9 cellular contexts compared by ENCODE assay signal in genomic region chr15:64693134-64693533, GRCh38.
DNase-seq lines count a peak whose midpoint lies in the region; TF ChIP-seq lines count a peak whose summit lies in the region.
"Had no signal": no experiment of that assay in that cellular context is flagged by ENCODE, and none has a peak within 500 bp of the region (broad histone marks: within the 10 kb centered on the region; RNA-seq: fewer than 3 reads in every experiment).

No MANE protein-coding gene starts in this region.

- POLR2A ChIA-PET in AG04450 (lab: Yijun Ruan, JAX) = no interaction called here

- peaks cover 21 to 45% of the 10 kb centered on the region in 2 donors for H3K36me3 ChIP-seq in mucosa of rectum (ENCODE audit: control insufficient read depth in 2 of 2, insufficient read depth in 2 of 2, low read length in 2 of 2)
- peaks cover 60% of the 10 kb centered on the region for H3K36me3 ChIP-seq in HAP-1 (replicated peaks)

- H3K4me3 ChIP-seq in AG04450 (ENCODE audit: low read depth, low read length) = no peak overlapping the region
- H3K4me3 ChIP-seq in dorsolateral prefrontal cortex = peak overlapping the region in 4 of 59 donors; percentile 12 to 33 (median 22)
- peak overlapping the region in 1 of 2 donors; percentile 20 for H3K4me3 ChIP-seq in mucosa of rectum (ENCODE audit: low read length in 2 of 2)
- no peak overlapping the region for H3K4me3 ChIP-seq in HAP-1

- no peak overlapping the region for H3K9ac ChIP-seq in mucosa of rectum (ENCODE audit: low read depth in 1 of 2, low read length in 2 of 2)

- DNase-seq in AG04450 (ENCODE audit: low read depth, low spot score) = peak; percentile 83
- DNase-seq in dorsolateral prefrontal cortex = peak in 6 of 10 donors; percentile 31 to 61 (median 48)
- DNase-seq in NCI-H526 (lab: John Stamatoyannopoulos, UW) = no peak
- no peak for DNase-seq in HAP-1 (ENCODE audit: low spot score in 2 of 2)
- DNase-seq in cerebellum (ENCODE audit: low spot score) = no peak
- no peak for DNase-seq in HK-2 (ENCODE audit: unreplicated experiment)
- DNase-seq: NCI-H1092 treated with DMSO at 0.1 percent for 48 hours had no signal

- in situ Hi-C loops in HAP-1 (cut with MboI; ENCODE audit: low sequenced_read_pairs) = no loop called here

- H3K4me1 ChIP-seq in mucosa of rectum (ENCODE audit: control insufficient read depth in 2 of 2, insufficient read depth in 2 of 2, low read length in 2 of 2) (peaks cover 4 to 8% of the 10 kb centered on the region in 2 donors), HAP-1 (peaks cover 21% of the 10 kb centered on the region)

- TF ChIP-seq RAD21 in Ishikawa (IDR thresholded peaks at IDR 0.05; ENCODE audit: low read depth) = no peak

- intact Hi-C loops in dorsolateral prefrontal cortex (cut with DNase I) = no loop called here

- no peak for TF ChIP-seq CTCF in AG04450 (IDR thresholded peaks at IDR 0.05; ENCODE audit: low read depth, low read length)
- peak in 1 of 56 donors; percentile 19 for TF ChIP-seq CTCF in dorsolateral prefrontal cortex (IDR thresholded peaks at IDR 0.05 in 54 of 56, conservative IDR thresholded peaks at IDR 0.05 in 2 of 56; ENCODE audit: low read depth in 1 of 56, partially characterized antibody in 56 of 56)

- no peak for TF ChIP-seq EP300 in Ishikawa (IDR thresholded peaks at IDR 0.05; ENCODE audit: borderline replicate concordance)

- H3K27me3 ChIP-seq in AG04450 (ENCODE audit: control insufficient read depth, insufficient read depth, low read length) (no peaks in the 10 kb centered on the region), dorsolateral prefrontal cortex (no peaks in the 10 kb centered on the region), mucosa of rectum (ENCODE audit: control insufficient read depth in 2 of 2, insufficient read depth in 2 of 2, low read length in 2 of 2) (no peaks in the 10 kb centered on the region), HAP-1 (ENCODE audit: low read depth) (no peaks in the 10 kb centered on the region)

- H3K9me3 ChIP-seq in AG04450 (ENCODE audit: control insufficient read depth, insufficient read depth, low read length) = no peaks in the 10 kb centered on the region
- no peaks in the 10 kb centered on the region for H3K9me3 ChIP-seq in mucosa of rectum (ENCODE audit: control insufficient read depth in 2 of 2, low read length in 2 of 2)
- no peaks in the 10 kb centered on the region for H3K9me3 ChIP-seq in HAP-1

- CTCF ChIA-PET in AG04450 (lab: Charles Lee) = interaction anchor here (1.3 kb wide), 1 partner anchor 35 kb away, joined by 6 read pairs; no protein-coding TSS in a partner anchor

- peak overlapping the region; percentile 84 for H3K27ac ChIP-seq in AG04450 (ENCODE audit: low read depth, low read length)
- peak overlapping the region; percentile 60 to 99 (median 94) for H3K27ac ChIP-seq in dorsolateral prefrontal cortex
- peak overlapping the region; percentile 32 to 75 for H3K27ac ChIP-seq in mucosa of rectum (ENCODE audit: low read depth in 2 of 2, low read length in 2 of 2)

TF ChIP-seq in Ishikawa, 13 proteins besides CTCF, POLR2A, EP300 and RAD21:
- TF ChIP-seq MAX (IDR thresholded peaks at IDR 0.05) (no peak), NFIC (IDR thresholded peaks at IDR 0.05) (no peak), REST (IDR thresholded peaks at IDR 0.05; ENCODE audit: low read depth) (no peak), TEAD4 (IDR thresholded peaks at IDR 0.05) (0 out of 2 replicates have a peak, but pooled peaks have one; percentile 5)
TF ChIP-seq in Ishikawa: peak in this region for 1.

Comparison
In these comparisons a context has a peak if more than half of its experiments do, and no peak if none do; other contexts are left out.
1. DNase-seq: peak in AG04450 (single experiment) and dorsolateral prefrontal cortex (6 of 10); none in NCI-H526 (0 of 2), HAP-1 (0 of 2), cerebellum (single experiment) and HK-2 (single experiment).
2. Peak in every context shown above with its lines, with median percentiles within 50 percentile points of each other: H3K27ac ChIP-seq.